ENCODE assay signal across 9 cellular contexts in the genomic region with DNA sequence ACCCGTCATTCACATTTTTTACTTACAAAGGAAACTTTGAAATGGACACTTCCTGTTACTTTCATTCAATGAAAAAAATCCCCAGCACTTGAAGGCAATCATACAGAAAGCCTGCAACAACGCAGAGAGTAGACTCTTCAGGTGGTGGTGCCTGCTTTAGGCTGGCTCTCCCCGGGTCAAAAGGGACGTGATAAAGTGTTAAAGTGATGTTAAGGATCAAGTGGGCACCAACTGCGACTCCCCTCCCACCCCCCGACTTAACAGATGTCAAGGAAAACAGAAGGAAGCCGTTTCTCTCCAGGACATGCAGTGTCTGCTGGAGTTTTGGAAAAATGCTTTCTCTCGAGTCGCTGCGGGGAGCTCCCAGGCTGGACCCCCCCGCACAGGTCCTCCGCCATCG. TPM values are rescaled to one million over a fixed set of nuclear protein-coding genes. Genes with fewer than 3 reads are reported as not detected.
DNase-seq lines count a peak whose midpoint lies in the region; ATAC-seq and TF ChIP-seq lines count a peak whose summit lies in the region.
"Had no signal": no experiment of that assay in that cellular context is flagged by ENCODE, and none has a peak within 500 bp of the region (broad histone marks: within the 10 kb centered on the region; RNA-seq: fewer than 3 reads in every experiment).

No MANE protein-coding gene starts in this region.

- peak in 2 of 5 donors; percentile 3 to 6 for DNase-seq in CD8-positive, alpha-beta memory T cell
- DNase-seq in astrocyte of the cerebellum (ENCODE audit: low read depth) = no peak
- no peak for DNase-seq in memory B cell (ENCODE audit: low spot score in 2 of 2)
- DNase-seq in lower leg skin (ENCODE audit: low spot score in 2 of 2) = no peak
- DNase-seq in NCI-H1105 treated with DMSO at 0.1 percent for 48 hours (lab: John Stamatoyannopoulos, UW) = no peak
- DNase-seq in posterior vena cava (ENCODE audit: low spot score) = no peak
- DNase-seq in GM19238 (ENCODE audit: insufficient read length, low spot score) = no peak

- H3K4me1 ChIP-seq in CD8-positive, alpha-beta memory T cell (ENCODE audit: insufficient read depth, low read length) = no peaks in the 10 kb centered on the region
- H3K4me1 ChIP-seq in HUES6 (ENCODE audit: control insufficient read depth, insufficient read depth, low read length) = peaks cover 30% of the 10 kb centered on the region

- no peaks in the 10 kb centered on the region for H3K9me3 ChIP-seq in CD8-positive, alpha-beta memory T cell (ENCODE audit: low read length)
- no peaks in the 10 kb centered on the region for H3K9me3 ChIP-seq in HUES6 (ENCODE audit: control insufficient read depth, insufficient read depth, low read depth, low read length)

- H3K36me3 Mint-ChIP-seq in CD8-positive, alpha-beta memory T cell = no peaks in the 10 kb centered on the region
- H3K36me3 Mint-ChIP-seq in memory B cell = peaks cover 1% of the 10 kb centered on the region

- TF ChIP-seq CTCF in astrocyte of the cerebellum (IDR thresholded peaks at IDR 0.05; ENCODE audit: low read depth, low read length, missing control alignments) (no peak), lower leg skin (IDR thresholded peaks at IDR 0.05) (no peak)

- H3K27me3 ChIP-seq in CD8-positive, alpha-beta memory T cell (ENCODE audit: insufficient read depth, low read length, poor library complexity, severe bottlenecking) = peaks cover 8% of the 10 kb centered on the region
- H3K27me3 ChIP-seq in HUES6 (ENCODE audit: control insufficient read depth, insufficient read depth, low read length) = no peaks in the 10 kb centered on the region

- peak; percentile 72 for ATAC-seq in memory B cell (ENCODE audit: low read depth)

- no peaks in the 10 kb centered on the region for H3K9me3 Mint-ChIP-seq in CD8-positive, alpha-beta memory T cell
- no peaks in the 10 kb centered on the region for H3K9me3 Mint-ChIP-seq in memory B cell

- H3K36me3 ChIP-seq in CD8-positive, alpha-beta memory T cell (ENCODE audit: insufficient read depth, low read length) = no peaks in the 10 kb centered on the region
- H3K36me3 ChIP-seq in HUES6 (ENCODE audit: control insufficient read depth, insufficient read depth, low read length) = peaks cover 19% of the 10 kb centered on the region

- H3K27me3 Mint-ChIP-seq in CD8-positive, alpha-beta memory T cell = peaks cover 35 to 49% of the 10 kb centered on the region in 2 donors
- peaks cover 23% of the 10 kb centered on the region for H3K27me3 Mint-ChIP-seq in memory B cell

- CTCF ChIA-PET in CD8-positive, alpha-beta memory T cell (lab: Charles Lee) = no interaction called here

- 2 to 6% methylated on average over 10 to 13 of the region's 13 CpGs for WGBS in lower leg skin, 2 donors

- no peak overlapping the region for H3K27ac ChIP-seq in CD8-positive, alpha-beta memory T cell (ENCODE audit: low read depth, low read length)
- H3K27ac ChIP-seq in HUES6 (ENCODE audit: low read depth, low read length) = no peak overlapping the region

- in situ Hi-C loops in astrocyte of the cerebellum (cut with HindIII; ENCODE audit: low sequenced_read_pairs) = no loop called here

- no peak for TF ChIP-seq POLR2A in lower leg skin (IDR thresholded peaks at IDR 0.05)

- H3K4me3 Mint-ChIP-seq in CD8-positive, alpha-beta memory T cell = peak overlapping the region; percentile 78 to 94 (median 87)
- H3K4me3 Mint-ChIP-seq in memory B cell = peak overlapping the region; percentile 82

- POLR2A ChIA-PET in CD8-positive, alpha-beta memory T cell (lab: Charles Lee) = interaction anchor here (1.2 kb wide), 1 partner anchor 32 kb away, joined by 5 read pairs; the partner anchor contains the start of gene SAMM50

- intact Hi-C loops in lower leg skin (cut with DNase I; ENCODE audit: low total_unique reads) (no loop called here), posterior vena cava (cut with DNase I) (no loop called here)

- peak overlapping the region; percentile 45 for H3K9ac ChIP-seq in HUES6 (ENCODE audit: low read length)

- peak overlapping the region in 6 of 8 donors; percentile 13 to 94 (median 75) for H3K27ac Mint-ChIP-seq in CD8-positive, alpha-beta memory T cell
- no peak overlapping the region for H3K27ac Mint-ChIP-seq in memory B cell

- H3K4me3 ChIP-seq in CD8-positive, alpha-beta memory T cell (ENCODE audit: low read length) = peak overlapping the region; percentile 29
- H3K4me3 ChIP-seq in HUES6 (ENCODE audit: low read depth, low read length) = peak overlapping the region; percentile 66
- peak overlapping the region; percentile 30 for H3K4me3 ChIP-seq in astrocyte of the cerebellum (ENCODE audit: low read depth, low read length)
- H3K4me3 ChIP-seq in lower leg skin (ENCODE audit: low read depth, poor library complexity, severe bottlenecking) = no peak overlapping the region

- peaks cover 3 to 6% (median 5%) of the 10 kb centered on the region in 3 donors for H3K4me1 Mint-ChIP-seq in CD8-positive, alpha-beta memory T cell
- H3K4me1 Mint-ChIP-seq in memory B cell = peaks cover 4% of the 10 kb centered on the region

RNA-seq across cellular contexts. Expression of gene PNPLA3, which starts 0.4 kb away (rescaled TPM):
- total RNA-seq in CD8-positive, alpha-beta memory T cell = under 1 TPM in 1 of 2 experiments, not detected in 1; 0.16 TPM
- not detected for polyA plus RNA-seq in CD8-positive, alpha-beta memory T cell
- 10 to 100 TPM; 14.0 to 22.9 (median 20.4) TPM for total RNA-seq in lower leg skin
- under 1 TPM in 1 of 2 donors, not detected in 1; 0.51 TPM for total RNA-seq in posterior vena cava
- total RNA-seq: mononuclear cell had no signal

RNA-seq across cellular contexts. Expression of gene PNPLA5, which starts 31.4 kb away (rescaled TPM):
- not detected for total RNA-seq in CD8-positive, alpha-beta memory T cell
- polyA plus RNA-seq in CD8-positive, alpha-beta memory T cell = not detected
- 1 to 10 TPM in 3 of 4 donors, not detected in 1; 1.7 to 9.7 (median 4.8) TPM for total RNA-seq in lower leg skin
- total RNA-seq in posterior vena cava = not detected
- total RNA-seq: mononuclear cell had no signal

RNA-seq across cellular contexts. Expression of gene SAMM50, which starts 32.1 kb away (rescaled TPM):
- 10 to 100 TPM; 58.8 to 61.3 TPM for total RNA-seq in CD8-positive, alpha-beta memory T cell
- polyA plus RNA-seq in CD8-positive, alpha-beta memory T cell = 67.2 TPM
- total RNA-seq in lower leg skin = 10 to 100 TPM; 23.2 to 36.0 (median 32.3) TPM
- total RNA-seq in posterior vena cava = 10 to 100 TPM; 20.8 to 25.6 TPM

Comparison
In these comparisons a context has a peak if more than half of its experiments do, and no peak if none do; other contexts are left out.
1. RNA of gene PNPLA3, which starts 0.4 kb away (total RNA-seq): 14.0 to 22.9 TPM in lower leg skin; 0.51 TPM in posterior vena cava and 0.16 TPM in CD8-positive, alpha-beta memory T cell; every median in the first group is over 4 times any median in the second.